In the genomic region with DNA sequence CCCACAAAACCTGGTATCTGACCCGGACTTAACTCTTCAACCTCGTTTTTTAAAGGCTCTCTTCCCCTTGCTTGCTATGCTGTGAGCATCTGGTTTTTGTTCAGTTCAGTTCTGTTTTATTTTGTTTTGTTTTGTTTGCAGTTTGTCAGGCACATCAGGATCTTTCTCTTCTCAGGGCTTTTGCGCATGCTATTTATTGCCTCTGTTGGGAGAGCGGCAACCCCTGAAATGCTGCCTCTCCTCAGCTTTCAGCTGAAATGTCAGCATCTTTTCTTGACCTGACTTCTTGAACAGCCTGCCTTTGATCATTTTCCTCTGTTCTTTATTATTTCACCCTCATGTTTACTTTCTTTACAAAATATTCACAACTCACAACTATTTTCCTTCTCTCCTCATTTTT, we compare ENCODE assay signal across 24 cellular contexts.
"Had no signal": no experiment of that assay in that cellular context is flagged by ENCODE, and none has a peak within 500 bp of the region (broad histone marks: within the 10 kb centered on the region; RNA-seq: fewer than 3 reads in every experiment).

No MANE protein-coding gene starts in this region.

- H3K9me3 Mint-ChIP-seq: activated CD4-positive, alpha-beta memory T cell treated with anti-CD3 and anti-CD28 coated beads, Interleukin-2, amount 10 ng/mL, durations not matched to agents 7 days and 5 days; activated naive CD4-positive, alpha-beta T cell treated with anti-CD3 and anti-CD28 coated beads, Interleukin-2, amount 10 ng/mL, durations not matched to agents 7 days and 5 days; activated T-cell treated with anti-CD3 and anti-CD28 coated beads, Interleukin-2, amount 50 U/mL, for 72 hours; naive B cell; neural crest cell; stimulated activated effector memory CD8-positive, alpha-beta T cell treated with anti-CD3 and anti-CD28 coated beads, Interleukin-12 subunit alpha, Interleukin-12 subunit beta, amount 100 ng/mL, for 72 hours; stimulated activated naive CD8-positive, alpha-beta T cell treated with anti-CD3 and anti-CD28 coated beads, Interleukin-15, amount 100 ng/mL, for 72 hours; T-helper 1 cell treated with Interleukin-12 subunit alpha and Interleukin-12 subunit beta and Interleukin-4 antibody, amounts not matched to agents 30 μg/mL and 1 μg/mL, for 36 hours had no signal

- H3K27ac Mint-ChIP-seq: activated CD4-positive, alpha-beta memory T cell treated with anti-CD3 and anti-CD28 coated beads, Interleukin-2, amount 10 ng/mL, durations not matched to agents 7 days and 5 days; activated naive CD4-positive, alpha-beta T cell treated with anti-CD3 and anti-CD28 coated beads, Interleukin-2, amount 10 ng/mL, durations not matched to agents 7 days and 5 days; activated T-cell treated with anti-CD3 and anti-CD28 coated beads, Interleukin-2, amount 50 U/mL, for 72 hours; stimulated activated effector memory CD8-positive, alpha-beta T cell treated with anti-CD3 and anti-CD28 coated beads, Interleukin-12 subunit alpha, Interleukin-12 subunit beta, amount 100 ng/mL, for 72 hours; T-helper 1 cell treated with Interleukin-12 subunit alpha and Interleukin-12 subunit beta and Interleukin-4 antibody, amounts not matched to agents 30 μg/mL and 1 μg/mL, for 36 hours had no signal

- H3K27me3 Mint-ChIP-seq: naive B cell; stimulated activated naive CD8-positive, alpha-beta T cell treated with anti-CD3 and anti-CD28 coated beads, Interleukin-15, amount 100 ng/mL, for 72 hours had no signal

- H3K4me3 Mint-ChIP-seq: activated CD4-positive, alpha-beta memory T cell treated with anti-CD3 and anti-CD28 coated beads, Interleukin-2, amount 10 ng/mL, durations not matched to agents 7 days and 5 days; activated naive CD4-positive, alpha-beta T cell treated with anti-CD3 and anti-CD28 coated beads, Interleukin-2, amount 10 ng/mL, durations not matched to agents 7 days and 5 days; activated T-cell treated with anti-CD3 and anti-CD28 coated beads, Interleukin-2, amount 50 U/mL, for 72 hours; naive B cell; neural crest cell; stimulated activated effector memory CD8-positive, alpha-beta T cell treated with anti-CD3 and anti-CD28 coated beads, Interleukin-12 subunit alpha, Interleukin-12 subunit beta, amount 100 ng/mL, for 72 hours; stimulated activated naive CD8-positive, alpha-beta T cell treated with anti-CD3 and anti-CD28 coated beads, Interleukin-15, amount 100 ng/mL, for 72 hours; T-helper 1 cell treated with Interleukin-12 subunit alpha and Interleukin-12 subunit beta and Interleukin-4 antibody, amounts not matched to agents 30 μg/mL and 1 μg/mL, for 36 hours had no signal

- H3K4me1 ChIP-seq: ascending aorta, tibial artery had no signal

- H3K27me3 ChIP-seq: ascending aorta had no signal

- H3K4me3 ChIP-seq: ascending aorta, tibial artery had no signal

- DNase-seq: activated CD4-positive, alpha-beta memory T cell treated with anti-CD3 and anti-CD28 coated beads, Interleukin-2, amount 10 ng/mL, durations not matched to agents 7 days and 5 days; activated CD4-positive, alpha-beta T cell treated with anti-CD3 and anti-CD28 coated beads for 4 hours; activated CD4-positive, CD25-positive, alpha-beta regulatory T cell; activated effector memory CD4-positive, alpha-beta T cell treated with anti-CD3 and anti-CD28 coated beads, Interleukin-2, amount 50 U/mL, for 16 hours; activated naive CD4-positive, alpha-beta T cell treated with anti-CD3 and anti-CD28 coated beads, Interleukin-2, amount 10 ng/mL, durations not matched to agents 7 days and 5 days; activated T-cell treated with anti-CD3 and anti-CD28 coated beads, Interleukin-2, amount 50 U/mL, for 72 hours; central memory CD4-positive, alpha-beta T cell; cortex of kidney; glutamatergic neuron; hippocampal formation; islet precursor cell; left cardiac atrium; mesendoderm; naive B cell; small intestine; stimulated activated CD4-positive, alpha-beta T cell treated with anti-CD3 and anti-CD28 coated beads, Interleukin-2, amount 100 ng/mL, for 24 hours; stimulated activated naive CD8-positive, alpha-beta T cell treated with anti-CD3 and anti-CD28 coated beads, Interleukin-15, amount 100 ng/mL, for 72 hours; tibial artery had no signal

- H3K9me3 ChIP-seq: ascending aorta, tibial artery had no signal

- H3K36me3 ChIP-seq: ascending aorta, tibial artery had no signal

- FAIRE-seq: frontal cortex, small intestine had no signal

- ATAC-seq: activated T-cell treated with anti-CD3 and anti-CD28 coated beads, Interleukin-2, amount 50 U/mL, for 72 hours; left cardiac atrium; sciatic nerve; stimulated activated effector memory CD8-positive, alpha-beta T cell treated with anti-CD3 and anti-CD28 coated beads, Interleukin-12 subunit alpha, Interleukin-12 subunit beta, amount 100 ng/mL, for 72 hours; stimulated activated naive CD8-positive, alpha-beta T cell treated with anti-CD3 and anti-CD28 coated beads, Interleukin-15, amount 100 ng/mL, for 72 hours had no signal

- H3K4me1 Mint-ChIP-seq: activated CD4-positive, alpha-beta memory T cell treated with anti-CD3 and anti-CD28 coated beads, Interleukin-2, amount 10 ng/mL, durations not matched to agents 7 days and 5 days; naive B cell had no signal

- H3K36me3 Mint-ChIP-seq: activated naive CD4-positive, alpha-beta T cell treated with anti-CD3 and anti-CD28 coated beads, Interleukin-2, amount 10 ng/mL, durations not matched to agents 7 days and 5 days; naive B cell; stimulated activated effector memory CD8-positive, alpha-beta T cell treated with anti-CD3 and anti-CD28 coated beads, Interleukin-12 subunit alpha, Interleukin-12 subunit beta, amount 100 ng/mL, for 72 hours had no signal

- H3K27ac ChIP-seq: ascending aorta, tibial artery had no signal
